In genomic region chr18:24429188-24429587, GRCh38 we compare ENCODE assay signal across 1 cellular context.
TF ChIP-seq lines count a peak whose summit lies in the region.

No MANE protein-coding gene starts in this region.

TF ChIP-seq in WTC11, 78 proteins besides CTCF, POLR2A, EP300 and RAD21 (continued from another document):
- TF ChIP-seq ZSCAN18 (CRISPR knock-in tag; IDR thresholded peaks at IDR 0.05): no peak
